ENCODE assay signal across 14 cellular contexts in the genomic region with DNA sequence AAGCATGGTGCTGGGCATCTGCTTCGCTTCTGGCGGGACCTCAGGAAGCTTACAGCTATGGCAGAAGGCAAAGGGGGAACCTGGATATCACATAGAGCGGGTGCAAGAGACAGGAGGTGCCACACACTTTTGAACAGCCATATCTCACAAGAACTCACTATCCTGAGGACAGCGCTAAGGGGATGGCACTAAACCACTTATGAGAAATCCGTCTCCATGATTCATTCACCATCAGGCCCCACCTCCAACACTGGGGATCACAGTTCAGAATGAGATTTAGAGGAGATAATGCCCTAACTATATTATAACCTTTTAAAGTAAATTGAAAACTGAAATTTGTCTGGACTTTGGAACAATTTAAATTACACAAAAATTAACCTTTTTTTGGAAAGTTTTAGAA. TPM values are rescaled to one million over a fixed set of nuclear protein-coding genes. Genes with fewer than 3 reads are reported as not detected.
DNase-seq lines count a peak whose midpoint lies in the region; FAIRE-seq and TF ChIP-seq lines count a peak whose summit lies in the region.
"Had no signal": no experiment of that assay in that cellular context is flagged by ENCODE, and none has a peak within 500 bp of the region (broad histone marks: within the 10 kb centered on the region; RNA-seq: fewer than 3 reads in every experiment).

No MANE protein-coding gene starts in this region.

- no peak for FAIRE-seq in bronchial epithelial cell (lab: Jason Lieb, UNC)
- FAIRE-seq: GM18507 had no signal

- H3K27ac ChIP-seq in RWPE1: no peak overlapping the region
- H3K27ac ChIP-seq in SJCRH30: no peak overlapping the region
- H3K27ac ChIP-seq: tibial nerve had no signal

- H3K36me3 ChIP-seq in bronchial epithelial cell (ENCODE audit: control insufficient read depth, insufficient read depth, low read length) (no peaks in the 10 kb centered on the region), SJCRH30 (no peaks in the 10 kb centered on the region)
- H3K36me3 ChIP-seq: tibial nerve had no signal

- in situ Hi-C loops in KBM-7 (cut with MboI; ENCODE audit: low pct_unique_long_range_greater_than_20kb, low sequenced_read_pairs): no loop called here

- CTCF ChIA-PET in RWPE1 (lab: Yijun Ruan, JAX): no interaction called here

- POLR2A ChIA-PET in RWPE1 (lab: Yijun Ruan, JAX; ENCODE audit: low non-redundant PET): no interaction called here

- peak; percentile 13 for DNase-seq in stimulated activated CD4-positive, alpha-beta T cell treated with anti-CD3 and anti-CD28 coated beads, Interleukin-1b, Interleukin-23, amount 100 ng/mL, for 48 hours
- no peak for DNase-seq in stimulated activated CD4-positive, alpha-beta T cell treated with anti-CD3 and anti-CD28 coated beads, Interleukin-12 subunit alpha, Interleukin-12 subunit beta, amount 100 ng/mL, for 4 hours
- peak; percentile 24 for DNase-seq in RWPE1 (ENCODE audit: low spot score)
- DNase-seq in bronchial epithelial cell (ENCODE audit: low read depth): peak; percentile 18
- DNase-seq in KBM-7: no peak
- no peak for DNase-seq in SJCRH30
- no peak for DNase-seq in GM10266 (ENCODE audit: extremely low spot score)
- DNase-seq: cerebellar nuclear complex; MM.1S; NCI-H2029; NCI-H524; stimulated activated CD4-positive, alpha-beta T cell treated with anti-CD3 and anti-CD28 coated beads, Interleukin-4, amount 100 ng/mL, for 24 hours had no signal

- H3K27me3 ChIP-seq in bronchial epithelial cell (ENCODE audit: control insufficient read depth, insufficient read depth, low read length) (no peaks in the 10 kb centered on the region), SJCRH30 (no peaks in the 10 kb centered on the region)
- H3K27me3 ChIP-seq: tibial nerve had no signal

- no peaks in the 10 kb centered on the region for H3K9me3 ChIP-seq in SJCRH30 (replicated peaks)
- H3K9me3 ChIP-seq: tibial nerve had no signal

- H3K4me3 ChIP-seq in bronchial epithelial cell (ENCODE audit: low read depth, low read length) (no peak overlapping the region), SJCRH30 (no peak overlapping the region)
- H3K4me3 ChIP-seq: tibial nerve had no signal

- peaks cover 10% of the 10 kb centered on the region for H3K4me1 ChIP-seq in SJCRH30

- no peak for TF ChIP-seq CTCF in RWPE1 (conservative IDR thresholded peaks at IDR 0.05; ENCODE audit: low read depth)
- TF ChIP-seq CTCF in bronchial epithelial cell (IDR thresholded peaks at IDR 0.05; ENCODE audit: insufficient read depth, low read length, severe bottlenecking): no peak
- no peak for TF ChIP-seq CTCF in GM10266 (IDR thresholded peaks at IDR 0.05; ENCODE audit: control insufficient read depth, insufficient read depth, low read depth, missing control alignments)

RNA-seq across cellular contexts. Expression of gene SUMO4, which starts 37.8 kb away (rescaled TPM):
- total RNA-seq in bronchial epithelial cell: 0.79 and 1.2 TPM in 2 replicates
- total RNA-seq in SJCRH30 (2014; rRNA removed; shearing (Covaris generic)): 1.1 and 1.5 TPM in 2 replicates

RNA-seq across cellular contexts. Expression of gene TAB2, which starts 44.8 kb away (rescaled TPM):
- total RNA-seq in bronchial epithelial cell: 20.5 and 25.1 TPM in 2 replicates
- 33.8 and 37.6 TPM in 2 replicates for total RNA-seq in SJCRH30 (2014; rRNA removed; shearing (Covaris generic))

Comparison
In these comparisons a context has a peak if more than half of its experiments do, and no peak if none do; other contexts are left out.
1. DNase-seq: peak in stimulated activated CD4-positive, alpha-beta T cell treated with anti-CD3 and anti-CD28 coated beads, Interleukin-1b, Interleukin-23, amount 100 ng/mL, for 48 hours (single experiment), RWPE1 (single experiment) and bronchial epithelial cell (single experiment); none in stimulated activated CD4-positive, alpha-beta T cell treated with anti-CD3 and anti-CD28 coated beads, Interleukin-12 subunit alpha, Interleukin-12 subunit beta, amount 100 ng/mL, for 4 hours (single experiment), KBM-7 (single experiment), SJCRH30 (0 of 2) and GM10266 (single experiment).